In the genomic region with DNA sequence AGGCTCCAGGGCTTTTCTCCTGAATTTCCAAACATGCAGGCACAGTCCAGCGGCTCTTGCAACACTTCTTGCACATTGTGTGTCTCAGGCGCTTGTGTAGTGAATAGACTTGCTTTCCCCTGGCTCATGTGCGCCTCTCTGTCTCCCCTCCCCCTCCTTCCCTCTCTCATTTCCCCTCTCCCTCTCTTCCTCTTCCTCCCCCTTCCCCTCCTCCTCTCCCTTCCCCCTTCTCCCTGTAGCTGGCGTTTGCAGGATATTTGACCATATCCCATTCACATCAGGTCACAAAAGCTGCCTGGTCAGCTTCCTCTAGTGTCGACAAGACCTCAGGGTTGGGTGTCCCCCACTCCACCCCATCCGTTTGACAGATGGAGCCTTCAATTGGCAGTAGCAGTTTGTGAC, we compare ENCODE assay signal across 8 cellular contexts. TPM values are rescaled to one million over a fixed set of nuclear protein-coding genes. Genes with fewer than 3 reads are reported as not detected.
A peak's percentile ranks its signal among the peaks of the same experiment; 100 is the strongest.
DNase-seq lines count a peak whose midpoint lies in the region; ATAC-seq and TF ChIP-seq lines count a peak whose summit lies in the region.

No MANE protein-coding gene starts in this region.

- peaks cover 15% of the 10 kb centered on the region for H3K27me3 Mint-ChIP-seq in nephron progenitor cell (ENCODE audit: low read depth, poor library complexity)

- no peak overlapping the region for H3K27ac ChIP-seq in DND-41 (ENCODE audit: low read length)
- H3K27ac ChIP-seq in MM.1S (ENCODE audit: low read length): no peak overlapping the region
- no peak overlapping the region for H3K27ac ChIP-seq in ectodermal cell (ENCODE audit: insufficient read depth, low read depth, low read length, poor library complexity, severe bottlenecking)

- peak overlapping the region; percentile 73 for H3K4me3 Mint-ChIP-seq in nephron progenitor cell

- no peak overlapping the region for H3K27ac Mint-ChIP-seq in nephron progenitor cell

- H3K9me2 ChIP-seq in MM.1S (replicated peaks; ENCODE audit: insufficient read depth, low read length): no peaks in the 10 kb centered on the region

- H3K27me3 ChIP-seq in DND-41 (ENCODE audit: insufficient read depth, low read length, poor library complexity) (no peaks in the 10 kb centered on the region), MM.1S (replicated peaks; ENCODE audit: insufficient read depth, low read length) (no peaks in the 10 kb centered on the region), ectodermal cell (ENCODE audit: control insufficient read depth, insufficient read depth, low read length, poor library complexity, severe bottlenecking) (peaks cover 21% of the 10 kb centered on the region)

- no peaks in the 10 kb centered on the region for H3K79me2 ChIP-seq in DND-41 (ENCODE audit: insufficient read depth, low read length)
- H3K79me2 ChIP-seq in MM.1S (ENCODE audit: low read length): peaks cover 12% of the 10 kb centered on the region; the same call in 1 of the 2 replicates

- TF ChIP-seq CTCF in DND-41 (IDR thresholded peaks at IDR 0.05; ENCODE audit: borderline replicate concordance, extremely low read depth, low read length, poor library complexity, severe bottlenecking): no peak
- TF ChIP-seq CTCF in MM.1S (IDR thresholded peaks at IDR 0.05; ENCODE audit: low read length): no peak
- no peak for TF ChIP-seq CTCF in nephron progenitor cell (IDR thresholded peaks at IDR 0.05)

- H4K20me1 ChIP-seq in DND-41 (ENCODE audit: insufficient read depth, low read length): no peaks in the 10 kb centered on the region
- no peaks in the 10 kb centered on the region for H4K20me1 ChIP-seq in MM.1S (ENCODE audit: insufficient read depth, low read length)

- H3K4me3 ChIP-seq in DND-41 (ENCODE audit: low read depth in 1 of 2, low read length in 2 of 2): no peak overlapping the region
- peak overlapping the region; percentile 69; the same call in 1 of the 2 replicates for H3K4me3 ChIP-seq in MM.1S (ENCODE audit: low read length)
- H3K4me3 ChIP-seq in ectodermal cell (ENCODE audit: insufficient read depth, low read depth, low read length): peak overlapping the region; percentile 57

- H3F3A ChIP-seq in MM.1S (ENCODE audit: insufficient read depth, low read length): peaks cover 18% of the 10 kb centered on the region

- no peaks in the 10 kb centered on the region for H3K36me3 Mint-ChIP-seq in nephron progenitor cell (ENCODE audit: low read depth)

- H3K9ac ChIP-seq in DND-41 (ENCODE audit: low read depth, low read length): no peak overlapping the region
- no peak overlapping the region for H3K9ac ChIP-seq in MM.1S (ENCODE audit: low read length)

- H3K4me2 ChIP-seq in DND-41 (ENCODE audit: insufficient read depth, low read length) (peak overlapping the region; percentile 31; the same call in 1 of the 2 replicates), MM.1S (ENCODE audit: low read depth, low read length) (no peak overlapping the region; the same call in 1 of the 2 replicates)

- H3K4me1 ChIP-seq in DND-41 (ENCODE audit: insufficient read depth, low read length) (peaks cover 29% of the 10 kb centered on the region), MM.1S (ENCODE audit: low read length) (peaks cover 12% of the 10 kb centered on the region), ectodermal cell (ENCODE audit: control insufficient read depth, insufficient read depth, low read length) (peaks cover 6% of the 10 kb centered on the region)

- H3K9me3 Mint-ChIP-seq in nephron progenitor cell: peaks cover 52% of the 10 kb centered on the region

- peaks cover 22% of the 10 kb centered on the region for H3K4me1 Mint-ChIP-seq in nephron progenitor cell

- DNase-seq in DND-41 (no peak), MM.1S (no peak), nephron progenitor cell (peak; percentile 7), NCI-H2227 (lab: John Stamatoyannopoulos, UW; ENCODE audit: unreplicated experiment) (no peak), NOMO-1 treated with dmso at 0.1 percent for 144 hours (lab: John Stamatoyannopoulos, UW; ENCODE audit: unreplicated experiment) (no peak), NCI-H1694 treated with DMSO at 0.1 percent for 48 hours (lab: John Stamatoyannopoulos, UW) (no peak)

- H2AFZ ChIP-seq in DND-41 (ENCODE audit: low read depth, low read length) (no peak overlapping the region), MM.1S (ENCODE audit: low read length) (no peak overlapping the region)

- WGBS in ectodermal cell, 2 experiments: 0 to 1% methylated on average over 6 of the region's 6 CpGs

- ATAC-seq in DND-41 (ENCODE audit: insufficient read depth, low read depth) (no peak), HG03457 (IDR thresholded peaks at IDR 0.05; ENCODE audit: unreplicated experiment) (no peak)

- H3K9me3 ChIP-seq in DND-41 (ENCODE audit: insufficient read depth, low read length, severe bottlenecking): no peaks in the 10 kb centered on the region
- H3K9me3 ChIP-seq in MM.1S (replicated peaks; ENCODE audit: insufficient read depth, low read length): no peaks in the 10 kb centered on the region
- H3K9me3 ChIP-seq in ectodermal cell (ENCODE audit: control insufficient read depth, low read length): no peaks in the 10 kb centered on the region

- H3K36me3 ChIP-seq in DND-41 (ENCODE audit: insufficient read depth, low read length) (no peaks in the 10 kb centered on the region), MM.1S (replicated peaks; ENCODE audit: insufficient read depth, low read length) (no peaks in the 10 kb centered on the region), ectodermal cell (ENCODE audit: control insufficient read depth, insufficient read depth, low read length) (no peaks in the 10 kb centered on the region)

RNA-seq across cellular contexts. Expression of gene CHST7, which starts 2.4 kb away (rescaled TPM):
- polyA plus RNA-seq in ectodermal cell (2013, experiment 1 of 4): 3.2 TPM
- polyA plus RNA-seq in ectodermal cell (2013, experiment 2 of 4): 2.5 TPM
- polyA plus RNA-seq in ectodermal cell (2013, experiment 3 of 4): 2.7 TPM
- polyA plus RNA-seq in ectodermal cell (2013, experiment 4 of 4): 3.0 TPM

RNA-seq across cellular contexts. Expression of gene ZNF674, which starts 30.8 kb away (rescaled TPM):
- 3.6 TPM for polyA plus RNA-seq in ectodermal cell (2013, experiment 1 of 4)
- polyA plus RNA-seq in ectodermal cell (2013, experiment 2 of 4): 6.0 TPM
- polyA plus RNA-seq in ectodermal cell (2013, experiment 3 of 4): 3.6 TPM
- 3.0 TPM for polyA plus RNA-seq in ectodermal cell (2013, experiment 4 of 4)

Comparison
In these comparisons a context has a peak if more than half of its experiments do, and no peak if none do; other contexts are left out.
1. H3K4me3 ChIP-seq: peak in MM.1S (single experiment) and ectodermal cell (single experiment); none in DND-41 (0 of 2).